Comparison of ENCODE assay signal across 22 cellular contexts in genomic region chr12:30462249-30462648, GRCh38.
"Had no signal": no experiment of that assay in that cellular context is flagged by ENCODE, and none has a peak within 500 bp of the region (broad histone marks: within the 10 kb centered on the region; RNA-seq: fewer than 3 reads in every experiment).

No MANE protein-coding gene starts in this region.

- H3K9me3 ChIP-seq: left ventricle myocardium inferior, ovary, right atrium auricular region, right lobe of liver, stomach, testis, thyroid gland, transverse colon, upper lobe of left lung, vagina had no signal

- FAIRE-seq: islet of Langerhans had no signal

- H3K4me3 ChIP-seq: hepatocyte, left ventricle myocardium inferior, lung, mucosa of descending colon, ovary, right atrium auricular region, right lobe of liver, smooth muscle cell, stomach, testis, thyroid gland, transverse colon, upper lobe of left lung, vagina had no signal

- H2AFZ ChIP-seq: hepatocyte had no signal

- H3K79me2 ChIP-seq: hepatocyte had no signal

- H3K27me3 ChIP-seq: hepatocyte, ovary, right atrium auricular region, right lobe of liver, stomach, testis, thyroid gland, transverse colon, upper lobe of left lung, vagina had no signal

- H3K4me2 ChIP-seq: hepatocyte, smooth muscle cell had no signal

- H3K4me1 ChIP-seq: left ventricle myocardium inferior, right atrium auricular region, right lobe of liver, stomach, testis, thyroid gland, transverse colon, upper lobe of left lung, vagina had no signal

- H3K36me3 ChIP-seq: left ventricle myocardium inferior, ovary, right atrium auricular region, right lobe of liver, stomach, thyroid gland, transverse colon, upper lobe of left lung, vagina had no signal

- H3K27ac ChIP-seq: hepatocyte, left ventricle myocardium inferior, ovary, right atrium auricular region, right lobe of liver, stomach, testis, thyroid gland, transverse colon, upper lobe of left lung, vagina had no signal

- DNase-seq: immature natural killer cell; left ventricle myocardium inferior; midbrain; mucosa of descending colon; naive thymus-derived CD4-positive, alpha-beta T cell; ovary; right lobe of liver; stimulated activated CD4-positive, alpha-beta T cell treated with anti-CD3 and anti-CD28 coated beads, Interleukin-1b, Interleukin-23, amount 100 ng/mL, for 48 hours; stimulated activated CD4-positive, alpha-beta T cell treated with anti-CD3 and anti-CD28 coated beads, Interleukin-4, amount 100 ng/mL, for 1 hour; stimulated activated naive B cell treated with anti-CD40 and anti-IgM and Interleukin-4, amounts not matched to agents 10 μg/mL and 1 μg/mL and 100 μg/mL, for 72 hours; stimulated activated naive CD8-positive, alpha-beta T cell treated with anti-CD3 and anti-CD28 coated beads, Interleukin-15, Interleukin-2, amounts not matched to agents 100 U/mL and 50 U/mL, for 24 hours; stomach; testis; thyroid gland; transverse colon; upper lobe of left lung had no signal
